Comparison of ENCODE assay signal across 8 cellular contexts in genomic region chrX:129115104-129115503, GRCh38.
DNase-seq lines count a peak whose midpoint lies in the region; ATAC-seq and TF ChIP-seq lines count a peak whose summit lies in the region.

No MANE protein-coding gene starts in this region.

- H3K4me3 ChIP-seq in stomach = no peak overlapping the region

- H3K27me3 Mint-ChIP-seq in activated CD4-positive, alpha-beta memory T cell treated with anti-CD3 and anti-CD28 coated beads, Interleukin-2, amount 10 ng/mL, durations not matched to agents 7 days and 5 days = no peaks in the 10 kb centered on the region
- H3K27me3 Mint-ChIP-seq in nephron (ENCODE audit: low read depth) = peaks cover 3% of the 10 kb centered on the region

- H3K27ac ChIP-seq in stomach = no peak overlapping the region

- TF ChIP-seq EP300 in stomach (IDR thresholded peaks at IDR 0.05) = no peak

- ATAC-seq in GM21529 (IDR thresholded peaks at IDR 0.05; ENCODE audit: unreplicated experiment) (peak; percentile 95), HG02678 (IDR thresholded peaks at IDR 0.05; ENCODE audit: unreplicated experiment) (no peak)

- no peaks in the 10 kb centered on the region for H3K36me3 ChIP-seq in stomach

- no peaks in the 10 kb centered on the region for H3K4me1 ChIP-seq in stomach

- H3K27me3 ChIP-seq in stomach = no peaks in the 10 kb centered on the region

- TF ChIP-seq CTCF in LNCAP (IDR thresholded peaks at IDR 0.05) = peak; percentile 45
- peak; percentile 23 to 30 (median 26) for TF ChIP-seq CTCF in nephron (IDR thresholded peaks at IDR 0.05; ENCODE audit: unreplicated experiment in 3 of 3)
- no peak for TF ChIP-seq CTCF in stomach (IDR thresholded peaks at IDR 0.05)

- H3K9me3 Mint-ChIP-seq in activated CD4-positive, alpha-beta memory T cell treated with anti-CD3 and anti-CD28 coated beads, Interleukin-2, amount 10 ng/mL, durations not matched to agents 7 days and 5 days = no peaks in the 10 kb centered on the region
- no peaks in the 10 kb centered on the region for H3K9me3 Mint-ChIP-seq in nephron

- TF ChIP-seq POLR2A in stomach (IDR thresholded peaks at IDR 0.05) = no peak

- no peak overlapping the region for H3K4me3 Mint-ChIP-seq in activated CD4-positive, alpha-beta memory T cell treated with anti-CD3 and anti-CD28 coated beads, Interleukin-2, amount 10 ng/mL, durations not matched to agents 7 days and 5 days
- no peak overlapping the region for H3K4me3 Mint-ChIP-seq in nephron

- intact Hi-C loops in stomach (cut with DNase I; ENCODE audit: low total_unique reads) = no loop called here

- 33 to 67% (median 62%) methylated on average over 1 of the region's 1 CpG for WGBS in stomach, 5 donors

- CTCF ChIA-PET in activated CD4-positive, alpha-beta memory T cell treated with anti-CD3 and anti-CD28 coated beads, Interleukin-2, amount 10 ng/mL, durations not matched to agents 7 days and 5 days (lab: Charles Lee) = no interaction called here

- H3K27ac Mint-ChIP-seq in activated CD4-positive, alpha-beta memory T cell treated with anti-CD3 and anti-CD28 coated beads, Interleukin-2, amount 10 ng/mL, durations not matched to agents 7 days and 5 days = no peak overlapping the region
- no peak overlapping the region for H3K27ac Mint-ChIP-seq in nephron

- peak; percentile 28 to 42 for DNase-seq in NCI-H446 (lab: John Stamatoyannopoulos, UW)
- no peak for DNase-seq in NCI-H446 treated with DMSO at 0.1 percent for 48 hours (lab: John Stamatoyannopoulos, UW)
- peak; percentile 16 for DNase-seq in activated CD4-positive, alpha-beta memory T cell treated with anti-CD3 and anti-CD28 coated beads, Interleukin-2, amount 10 ng/mL, durations not matched to agents 7 days and 5 days
- no peak for DNase-seq in stomach

- H3K9me3 ChIP-seq in stomach = no peaks in the 10 kb centered on the region

- H3K4me1 Mint-ChIP-seq in activated CD4-positive, alpha-beta memory T cell treated with anti-CD3 and anti-CD28 coated beads, Interleukin-2, amount 10 ng/mL, durations not matched to agents 7 days and 5 days = no peaks in the 10 kb centered on the region
- no peaks in the 10 kb centered on the region for H3K4me1 Mint-ChIP-seq in nephron

- no peaks in the 10 kb centered on the region for H3K36me3 Mint-ChIP-seq in activated CD4-positive, alpha-beta memory T cell treated with anti-CD3 and anti-CD28 coated beads, Interleukin-2, amount 10 ng/mL, durations not matched to agents 7 days and 5 days (ENCODE audit: low read depth)
- H3K36me3 Mint-ChIP-seq in nephron (ENCODE audit: low read depth) = no peaks in the 10 kb centered on the region

- POLR2A ChIA-PET in activated CD4-positive, alpha-beta memory T cell treated with anti-CD3 and anti-CD28 coated beads, Interleukin-2, amount 10 ng/mL, durations not matched to agents 7 days and 5 days (lab: Charles Lee) = no interaction called here

Comparison
In these comparisons a context has a peak if more than half of its experiments do, and no peak if none do; other contexts are left out.
1. DNase-seq: peak in NCI-H446 (2 of 2) and activated CD4-positive, alpha-beta memory T cell treated with anti-CD3 and anti-CD28 coated beads, Interleukin-2, amount 10 ng/mL, durations not matched to agents 7 days and 5 days (single experiment); none in NCI-H446 treated with DMSO at 0.1 percent for 48 hours (single experiment) and stomach (single experiment).
2. CTCF ChIP-seq: peak in LNCAP (single experiment) and nephron (3 of 3); none in stomach (0 of 7).